Comparison of ENCODE assay signal across 19 cellular contexts in the genomic region with DNA sequence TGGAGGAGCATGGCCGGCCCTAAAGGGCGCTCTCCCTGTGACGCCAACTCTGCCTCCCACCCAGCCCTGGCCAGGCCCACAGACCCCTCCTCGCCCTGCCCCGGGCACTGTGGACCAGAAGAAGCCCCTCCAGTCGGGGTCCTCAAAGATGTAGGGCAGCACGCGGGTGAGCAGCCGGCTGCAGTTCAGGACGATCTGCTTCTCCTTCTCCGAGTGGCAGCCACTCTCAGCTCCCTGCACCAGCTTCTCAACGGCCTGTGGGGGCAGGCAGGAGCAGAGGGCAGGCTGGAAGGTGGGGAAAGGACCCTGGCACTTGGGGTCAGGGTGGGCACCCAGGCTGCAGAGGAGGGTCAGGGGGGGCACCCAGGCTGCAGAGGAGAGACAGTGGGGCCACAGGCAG. TPM values are rescaled to one million over a fixed set of nuclear protein-coding genes. Genes with fewer than 3 reads are reported as not detected.
DNase-seq lines count a peak whose midpoint lies in the region; ATAC-seq, FAIRE-seq and TF ChIP-seq lines count a peak whose summit lies in the region.
"Had no signal": no experiment of that assay in that cellular context is flagged by ENCODE, and none has a peak within 500 bp of the region (broad histone marks: within the 10 kb centered on the region; RNA-seq: fewer than 3 reads in every experiment).

No MANE protein-coding gene starts in this region.

- no peak overlapping the region for H3K9ac ChIP-seq in HepG2 (ENCODE audit: insufficient read depth, low read depth, low read length)
- H3K9ac ChIP-seq in PC-3 (ENCODE audit: low read length): no peak overlapping the region

- H3K27me3 ChIP-seq in HepG2 (ENCODE audit: control insufficient read depth in 1 of 2, insufficient read depth in 2 of 2, low read length in 2 of 2): no peaks in the 10 kb centered on the region; a peak in 2 of 5 replicates
- no peaks in the 10 kb centered on the region for H3K27me3 ChIP-seq in right lobe of liver
- H3K27me3 ChIP-seq in PC-3 (ENCODE audit: low read length): no peaks in the 10 kb centered on the region
- no peaks in the 10 kb centered on the region for H3K27me3 ChIP-seq in ascending aorta
- H3K27me3 ChIP-seq: right atrium auricular region had no signal

- H3K9me3 ChIP-seq in HepG2 (ENCODE audit: low read length) (no peaks in the 10 kb centered on the region), right lobe of liver (no peaks in the 10 kb centered on the region), PC-3 (ENCODE audit: low read length) (no peaks in the 10 kb centered on the region), ascending aorta (no peaks in the 10 kb centered on the region)
- H3K9me3 ChIP-seq: esophagus squamous epithelium, neutrophil, right atrium auricular region had no signal

- H3K36me3 ChIP-seq in HepG2 (replicated peaks in 1 of 2; ENCODE audit: control insufficient read depth in 1 of 2, insufficient read depth in 2 of 2, low read length in 2 of 2) (no peaks in the 10 kb centered on the region), right lobe of liver (no peaks in the 10 kb centered on the region), PC-3 (ENCODE audit: low read depth, low read length) (no peaks in the 10 kb centered on the region), ascending aorta (no peaks in the 10 kb centered on the region)
- H3K36me3 ChIP-seq: esophagus squamous epithelium, neutrophil, right atrium auricular region had no signal

- POLR2A ChIA-PET in HepG2 (lab: Yijun Ruan, JAX): interaction anchor here (1.0 to 5.2 kb wide), 3 partner anchors 48 to 61 kb away, joined by 3 to 94 read pairs (median 3); partner anchors contain the start of gene MRPL58
- POLR2A ChIA-PET in PC-3 (lab: Charles Lee; ENCODE audit: unreplicated experiment): interaction anchor here (0.6 kb wide), 2 partner anchors 100 to 426 kb away, joined by 3 to 6 read pairs; no protein-coding TSS in a partner anchor

- in situ Hi-C loops in HepG2 (cut with HindIII; ENCODE audit: extremely low pct_ligation_motif_present, low pct_unique_long_range_greater_than_20kb): loop anchor here (5.0 to 10.0 kb wide), 2 partner anchors 44 to 451 kb away; no protein-coding TSS in a partner anchor

- H3K27ac ChIP-seq in HepG2 (ENCODE audit: extremely low read length, insufficient read depth, low read length) (no peak overlapping the region), right lobe of liver (no peak overlapping the region), PC-3 (ENCODE audit: low read length) (no peak overlapping the region), ascending aorta (no peak overlapping the region)
- H3K27ac ChIP-seq: esophagus squamous epithelium, neutrophil, right atrium auricular region had no signal

- no peaks in the 10 kb centered on the region for H3K79me2 ChIP-seq in HepG2 (ENCODE audit: insufficient read depth, low read length)
- H3K79me2 ChIP-seq in PC-3 (ENCODE audit: low read length): no peaks in the 10 kb centered on the region

- ATAC-seq in HepG2: peak; percentile 57
- ATAC-seq in right lobe of liver: no peak
- no peak for ATAC-seq in PC-3
- no peak for ATAC-seq in HG03045 (IDR thresholded peaks at IDR 0.05; ENCODE audit: unreplicated experiment)

- TF ChIP-seq RAD21 in HepG2 (CRISPR knock-in tag; IDR thresholded peaks at IDR 0.05): peak; percentile 20; the same call in 1 of the 2 replicates

- peaks cover 11% of the 10 kb centered on the region for H3K4me1 ChIP-seq in HepG2 (ENCODE audit: insufficient read depth, low read length)
- H3K4me1 ChIP-seq in right lobe of liver: no peaks in the 10 kb centered on the region
- peaks cover 10% of the 10 kb centered on the region for H3K4me1 ChIP-seq in PC-3 (ENCODE audit: insufficient read depth, low read length)
- no peaks in the 10 kb centered on the region for H3K4me1 ChIP-seq in ascending aorta
- H3K4me1 ChIP-seq: right atrium auricular region had no signal

- no peak for DNase-seq in HepG2 (ENCODE audit: low spot score)
- DNase-seq in right lobe of liver: no peak
- no peak for DNase-seq in PC-3
- DNase-seq in ecto neural progenitor cell (ENCODE audit: low spot score): peak; percentile 58
- no peak for DNase-seq in ascending aorta (ENCODE audit: low spot score in 2 of 2)
- DNase-seq in lower leg skin (ENCODE audit: low spot score in 2 of 2): no peak
- DNase-seq in medulla oblongata (ENCODE audit: extremely low spot score): no peak
- DNase-seq: activated CD4-positive, alpha-beta T cell treated with anti-CD3 and anti-CD28 coated beads for 48 hours; activated CD8-positive, alpha-beta memory T cell treated with anti-CD3 and anti-CD28 coated beads, Interleukin-2, amount 50 U/mL, for 48 hours; activated naive CD4-positive, alpha-beta T cell treated with anti-CD3 and anti-CD28 coated beads, Interleukin-2, amount 10 ng/mL, durations not matched to agents 7 days and 5 days; esophagus squamous epithelium; GF-D8; kidney; midbrain; NCI-H1417; Right ventricle myocardium superior had no signal

- TF ChIP-seq EP300 in HepG2 (IDR thresholded peaks at IDR 0.05; ENCODE audit: low read depth in 2 of 2, low read length in 2 of 2) (no peak), HepG2 (CRISPR knock-in tag; IDR thresholded peaks at IDR 0.05; ENCODE audit: borderline replicate concordance) (no peak)

- CTCF ChIA-PET in HepG2 (lab: Yijun Ruan, JAX; ENCODE audit: low intra/inter-chr PET ratio, low total read pairs): no interaction called here
- CTCF ChIA-PET in PC-3 (lab: Charles Lee): interaction anchor here (0.6 to 1.1 kb wide), 2 partner anchors 24 to 48 kb away, joined by 3 to 4 read pairs; partner anchors contain the start of gene CDR2L

- H3F3A ChIP-seq in PC-3 (ENCODE audit: low read length, unreplicated experiment): no peaks in the 10 kb centered on the region

- no peak overlapping the region; a peak in 1 of 6 replicates for H3K4me3 ChIP-seq in HepG2 (replicated peaks in 1 of 3; ENCODE audit: insufficient read depth in 1 of 3, low read depth in 2 of 3, low read length in 3 of 3)
- no peak overlapping the region for H3K4me3 ChIP-seq in right lobe of liver
- H3K4me3 ChIP-seq in PC-3 (ENCODE audit: low read length): no peak overlapping the region
- no peak overlapping the region for H3K4me3 ChIP-seq in ascending aorta
- H3K4me3 ChIP-seq in lower leg skin (ENCODE audit: low read depth, poor library complexity, severe bottlenecking): no peak overlapping the region
- H3K4me3 ChIP-seq: esophagus squamous epithelium, right atrium auricular region had no signal

- H4K20me1 ChIP-seq in HepG2 (ENCODE audit: insufficient read depth, low read length): no peaks in the 10 kb centered on the region
- no peaks in the 10 kb centered on the region for H4K20me1 ChIP-seq in PC-3 (ENCODE audit: low read length)

- 30% methylated on average over 6 of the region's 12 CpGs for WGBS in HepG2 (ENCODE audit: low lambda C conversion rate)
- no CpG with 5 or more reads among the region's 12 CpGs for WGBS in right lobe of liver (ENCODE audit: insufficient coverage, low coverage, low lambda C conversion rate, missing lambda C conversion rate)
- 70 to 71% methylated on average over 7 to 12 of the region's 12 CpGs for WGBS in lower leg skin, 2 donors

- TF ChIP-seq CTCF in HepG2 (CRISPR knock-in tag; IDR thresholded peaks at IDR 0.05): peak; percentile 46
- TF ChIP-seq CTCF in right lobe of liver (IDR thresholded peaks at IDR 0.05): no peak
- TF ChIP-seq CTCF in PC-3 (conservative IDR thresholded peaks at IDR 0.05; ENCODE audit: low read depth, low read length): peak; percentile 29; the same call in 1 of the 2 replicates
- no peak for TF ChIP-seq CTCF in ascending aorta (IDR thresholded peaks at IDR 0.05)
- no peak for TF ChIP-seq CTCF in lower leg skin (IDR thresholded peaks at IDR 0.05)

- no peak for FAIRE-seq in HepG2 (lab: Jason Lieb, UNC)
- FAIRE-seq: kidney had no signal

- no peak overlapping the region for H3K4me2 ChIP-seq in HepG2 (ENCODE audit: low read depth, low read length)
- no peak overlapping the region for H3K4me2 ChIP-seq in PC-3 (ENCODE audit: low read length)

- H3K9me2 ChIP-seq in PC-3 (replicated peaks; ENCODE audit: low read length): no peaks in the 10 kb centered on the region

- BruUV-seq in HepG2 (replicated peaks; lab: Mats Ljungman, UMichigan) (no TSS peak), PC-3 (replicated peaks; lab: Mats Ljungman, UMichigan) (no TSS peak)

- TF ChIP-seq POLR2A in HepG2 (IDR thresholded peaks at IDR 0.05; ENCODE audit: insufficient read depth in 1 of 2, low read depth in 2 of 2, low read length in 2 of 2): no peak
- no peak for TF ChIP-seq POLR2A in right lobe of liver (IDR thresholded peaks at IDR 0.05)
- no peak for TF ChIP-seq POLR2A in lower leg skin (IDR thresholded peaks at IDR 0.05)

- intact Hi-C loops in HepG2 (cut with micrococcal nuclease; ENCODE audit: unreplicated experiment) (loop anchor here (5.0 kb wide), 1 partner anchor 171 kb away; no protein-coding TSS in a partner anchor), right lobe of liver (cut with DNase I) (no loop called here), PC-3 (cut with micrococcal nuclease) (loop anchor here (5.0 kb wide), 1 partner anchor 239 kb away; no protein-coding TSS in a partner anchor), ascending aorta (cut with DNase I) (loop anchor here (5.0 kb wide), 1 partner anchor 144 kb away; the partner anchor contains the start of gene ARMC7), lower leg skin (cut with DNase I; ENCODE audit: low total_unique reads) (loop anchor here (10.0 kb wide), 1 partner anchor 231 kb away; no protein-coding TSS in a partner anchor)

- H2AFZ ChIP-seq in HepG2 (ENCODE audit: low read length) (no peak overlapping the region), PC-3 (ENCODE audit: low read length) (no peak overlapping the region)

RNA-seq across cellular contexts. Expression of gene HID1, which starts 8.9 kb away (rescaled TPM):
- total RNA-seq in HepG2 (2016; rRNA removed; fragmentation: Illumina TruSeq; extraction: Trizol): 1.7 and 2.1 TPM in 2 replicates
- total RNA-seq in HepG2 (2016; cell fraction: cytosol; rRNA removed; fragmentation: Illumina TruSeq; extraction: Trizol; ENCODE audit: low read depth): 0.53 TPM in 1 of 2 replicates, not detected in the other
- total RNA-seq in HepG2 (2016; cell fraction: insoluble cytoplasmic fraction; rRNA removed; fragmentation: Illumina TruSeq; extraction: Trizol): 1.7 and 2.0 TPM in 2 replicates
- 0.48 and 1.1 TPM in 2 replicates for total RNA-seq in HepG2 (2016; cell fraction: membrane; rRNA removed; fragmentation: Illumina TruSeq; extraction: Trizol)
- total RNA-seq in HepG2 (2016; cell fraction: nucleus; rRNA removed; fragmentation: Illumina TruSeq; extraction: Trizol): 1.4 and 3.5 TPM in 2 replicates
- 10.6 and 17.1 TPM in 2 replicates for polyA plus RNA-seq in HepG2 (2011; rRNA removed)
- polyA plus RNA-seq in HepG2 (2011; cell fraction: cytosol; rRNA removed): 3.8 and 4.4 TPM in 2 replicates
- polyA plus RNA-seq in HepG2 (2011; cell fraction: nucleus; rRNA removed): 65.2 and 76.6 TPM in 2 replicates
- 6.0 and 18.4 TPM in 2 replicates for polyA plus RNA-seq in HepG2 (2012)
- 0.52 and 0.83 TPM in 2 replicates for polyA plus RNA-seq in HepG2 (2016; cell fraction: cytosol; fragmentation: Illumina TruSeq; extraction: Trizol; ENCODE audit: low read depth)
- 2.4 and 3.5 TPM in 2 replicates for polyA plus RNA-seq in HepG2 (2016; cell fraction: insoluble cytoplasmic fraction; fragmentation: Illumina TruSeq; extraction: Trizol; ENCODE audit: low read depth)
- 1.6 and 1.8 TPM in 2 replicates for polyA plus RNA-seq in HepG2 (2016; cell fraction: membrane; fragmentation: Illumina TruSeq; extraction: Trizol; ENCODE audit: low read depth)
- polyA plus RNA-seq in HepG2 (2016; cell fraction: nucleus; fragmentation: Illumina TruSeq; extraction: Trizol; ENCODE audit: insufficient read depth, low read depth): 6.5 and 7.2 TPM in 2 replicates
- polyA minus RNA-seq in HepG2 (2011; rRNA and poly(A)+ RNA removed; ENCODE audit: low replicate concordance): 0.19 and 15.2 TPM in 2 replicates
- polyA minus RNA-seq in HepG2 (2011; cell fraction: cytosol; rRNA and poly(A)+ RNA removed): 2.5 and 3.1 TPM in 2 replicates
- polyA minus RNA-seq in HepG2 (2011; cell fraction: nucleus; rRNA and poly(A)+ RNA removed): 8.4 and 9.3 TPM in 2 replicates
- 1 to 10 TPM; 3.5 to 6.6 (median 4.5) TPM for total RNA-seq in right lobe of liver
- 40.6 and 51.0 TPM in 2 replicates for total RNA-seq in PC-3 (2014; rRNA removed)
- total RNA-seq in ascending aorta: 103 TPM
- total RNA-seq in lower leg skin: 10 to 100 TPM in 1 of 4 donors, 1 to 10 TPM in 3; 2.9 to 11.6 (median 6.2) TPM

RNA-seq across cellular contexts. Expression of gene CDR2L, which starts 23.8 kb away (rescaled TPM):
- total RNA-seq in HepG2 (2016; rRNA removed; fragmentation: Illumina TruSeq; extraction: Trizol) (1.9 and 2.1 TPM in 2 replicates), right lobe of liver (1 to 10 TPM in 4 of 6 experiments, under 1 TPM in 2; 0.64 to 2.3 (median 1.4) TPM), PC-3 (2014; rRNA removed) (35.8 and 50.9 TPM in 2 replicates), ascending aorta (54.7 TPM), lower leg skin (1 to 10 TPM; 4.5 to 9.8 (median 5.3) TPM)
- total RNA-seq in HepG2 (2016; cell fraction: cytosol; rRNA removed; fragmentation: Illumina TruSeq; extraction: Trizol; ENCODE audit: low read depth): 0.62 and 0.81 TPM in 2 replicates
- total RNA-seq in HepG2 (2016; cell fraction: insoluble cytoplasmic fraction; rRNA removed; fragmentation: Illumina TruSeq; extraction: Trizol): 1.8 and 2.1 TPM in 2 replicates
- 2.5 and 2.7 TPM in 2 replicates for total RNA-seq in HepG2 (2016; cell fraction: membrane; rRNA removed; fragmentation: Illumina TruSeq; extraction: Trizol)
- total RNA-seq in HepG2 (2016; cell fraction: nucleus; rRNA removed; fragmentation: Illumina TruSeq; extraction: Trizol): 1.7 TPM in 2 replicates
- polyA plus RNA-seq in HepG2 (2011; rRNA removed): 1.9 and 2.1 TPM in 2 replicates
- 1.3 and 2.5 TPM in 2 replicates for polyA plus RNA-seq in HepG2 (2011; cell fraction: cytosol; rRNA removed)
- polyA plus RNA-seq in HepG2 (2011; cell fraction: nucleus; rRNA removed): 3.2 and 3.4 TPM in 2 replicates
- 0.63 and 2.1 TPM in 2 replicates for polyA plus RNA-seq in HepG2 (2012)
- polyA plus RNA-seq in HepG2 (2016; cell fraction: cytosol; fragmentation: Illumina TruSeq; extraction: Trizol; ENCODE audit: low read depth): 0.72 and 1.0 TPM in 2 replicates
- polyA plus RNA-seq in HepG2 (2016; cell fraction: insoluble cytoplasmic fraction; fragmentation: Illumina TruSeq; extraction: Trizol; ENCODE audit: low read depth): 2.8 and 3.4 TPM in 2 replicates
- 2.1 and 2.5 TPM in 2 replicates for polyA plus RNA-seq in HepG2 (2016; cell fraction: membrane; fragmentation: Illumina TruSeq; extraction: Trizol; ENCODE audit: low read depth)
- polyA plus RNA-seq in HepG2 (2016; cell fraction: nucleus; fragmentation: Illumina TruSeq; extraction: Trizol; ENCODE audit: insufficient read depth, low read depth): 3.0 and 3.9 TPM in 2 replicates
- 3.6 and 20.5 TPM in 2 replicates for polyA minus RNA-seq in HepG2 (2011; rRNA and poly(A)+ RNA removed; ENCODE audit: low replicate concordance)
- 1.3 and 2.9 TPM in 2 replicates for polyA minus RNA-seq in HepG2 (2011; cell fraction: cytosol; rRNA and poly(A)+ RNA removed)
- polyA minus RNA-seq in HepG2 (2011; cell fraction: nucleus; rRNA and poly(A)+ RNA removed): 0.50 and 0.90 TPM in 2 replicates

RNA-seq across cellular contexts. Expression of gene OTOP3, which starts 28.0 kb away (rescaled TPM):
- total RNA-seq in HepG2 (2016; rRNA removed; fragmentation: Illumina TruSeq; extraction: Trizol): not detected in 2 replicates
- not detected in 2 replicates for total RNA-seq in HepG2 (2016; cell fraction: cytosol; rRNA removed; fragmentation: Illumina TruSeq; extraction: Trizol; ENCODE audit: low read depth)
- not detected in 2 replicates for total RNA-seq in HepG2 (2016; cell fraction: insoluble cytoplasmic fraction; rRNA removed; fragmentation: Illumina TruSeq; extraction: Trizol)
- not detected in 2 replicates for total RNA-seq in HepG2 (2016; cell fraction: membrane; rRNA removed; fragmentation: Illumina TruSeq; extraction: Trizol)
- not detected in 2 replicates for total RNA-seq in HepG2 (2016; cell fraction: nucleus; rRNA removed; fragmentation: Illumina TruSeq; extraction: Trizol)
- not detected in 2 replicates for polyA plus RNA-seq in HepG2 (2011; rRNA removed)
- polyA plus RNA-seq in HepG2 (2011; cell fraction: cytosol; rRNA removed): not detected in 2 replicates
- not detected in 2 replicates for polyA plus RNA-seq in HepG2 (2011; cell fraction: nucleus; rRNA removed)
- polyA plus RNA-seq in HepG2 (2012): not detected in 2 replicates
- not detected in 2 replicates for polyA plus RNA-seq in HepG2 (2016; cell fraction: cytosol; fragmentation: Illumina TruSeq; extraction: Trizol; ENCODE audit: low read depth)
- not detected in 2 replicates for polyA plus RNA-seq in HepG2 (2016; cell fraction: insoluble cytoplasmic fraction; fragmentation: Illumina TruSeq; extraction: Trizol; ENCODE audit: low read depth)
- not detected in 2 replicates for polyA plus RNA-seq in HepG2 (2016; cell fraction: membrane; fragmentation: Illumina TruSeq; extraction: Trizol; ENCODE audit: low read depth)
- not detected in 2 replicates for polyA plus RNA-seq in HepG2 (2016; cell fraction: nucleus; fragmentation: Illumina TruSeq; extraction: Trizol; ENCODE audit: insufficient read depth, low read depth)
- not detected in 2 replicates for polyA minus RNA-seq in HepG2 (2011; rRNA and poly(A)+ RNA removed; ENCODE audit: low replicate concordance)
- not detected in 2 replicates for polyA minus RNA-seq in HepG2 (2011; cell fraction: cytosol; rRNA and poly(A)+ RNA removed)
- polyA minus RNA-seq in HepG2 (2011; cell fraction: nucleus; rRNA and poly(A)+ RNA removed): not detected in 2 replicates
- not detected for total RNA-seq in right lobe of liver
- total RNA-seq in PC-3 (2014; rRNA removed): not detected in 2 replicates
- total RNA-seq in ascending aorta: not detected
- total RNA-seq in lower leg skin: 1 to 10 TPM in 2 of 4 donors, under 1 TPM in 1, not detected in 1; 0.64 to 2.3 (median 1.1) TPM
- total RNA-seq: kidney, right atrium auricular region, Right ventricle myocardium superior had no signal

RNA-seq across cellular contexts. Expression of gene OTOP2, which starts 39.6 kb away (rescaled TPM):
- total RNA-seq in HepG2 (2016; rRNA removed; fragmentation: Illumina TruSeq; extraction: Trizol) (not detected in 2 replicates), right lobe of liver (not detected), PC-3 (2014; rRNA removed) (not detected in 2 replicates), ascending aorta (not detected), lower leg skin (not detected)
- total RNA-seq in HepG2 (2016; cell fraction: cytosol; rRNA removed; fragmentation: Illumina TruSeq; extraction: Trizol; ENCODE audit: low read depth): not detected in 2 replicates
- not detected in 2 replicates for total RNA-seq in HepG2 (2016; cell fraction: insoluble cytoplasmic fraction; rRNA removed; fragmentation: Illumina TruSeq; extraction: Trizol)
- total RNA-seq in HepG2 (2016; cell fraction: membrane; rRNA removed; fragmentation: Illumina TruSeq; extraction: Trizol): not detected in 2 replicates
- total RNA-seq in HepG2 (2016; cell fraction: nucleus; rRNA removed; fragmentation: Illumina TruSeq; extraction: Trizol): not detected in 2 replicates
- not detected in 2 replicates for polyA plus RNA-seq in HepG2 (2011; rRNA removed)
- polyA plus RNA-seq in HepG2 (2011; cell fraction: cytosol; rRNA removed): not detected in 2 replicates
- polyA plus RNA-seq in HepG2 (2011; cell fraction: nucleus; rRNA removed): 0.06 TPM in 1 of 2 replicates, not detected in the other
- polyA plus RNA-seq in HepG2 (2012): not detected in 2 replicates
- polyA plus RNA-seq in HepG2 (2016; cell fraction: cytosol; fragmentation: Illumina TruSeq; extraction: Trizol; ENCODE audit: low read depth): not detected in 2 replicates
- polyA plus RNA-seq in HepG2 (2016; cell fraction: insoluble cytoplasmic fraction; fragmentation: Illumina TruSeq; extraction: Trizol; ENCODE audit: low read depth): not detected in 2 replicates
- not detected in 2 replicates for polyA plus RNA-seq in HepG2 (2016; cell fraction: membrane; fragmentation: Illumina TruSeq; extraction: Trizol; ENCODE audit: low read depth)
- polyA plus RNA-seq in HepG2 (2016; cell fraction: nucleus; fragmentation: Illumina TruSeq; extraction: Trizol; ENCODE audit: insufficient read depth, low read depth): not detected in 2 replicates
- not detected in 2 replicates for polyA minus RNA-seq in HepG2 (2011; rRNA and poly(A)+ RNA removed; ENCODE audit: low replicate concordance)
- polyA minus RNA-seq in HepG2 (2011; cell fraction: cytosol; rRNA and poly(A)+ RNA removed): not detected in 2 replicates
- polyA minus RNA-seq in HepG2 (2011; cell fraction: nucleus; rRNA and poly(A)+ RNA removed): not detected in 2 replicates
- total RNA-seq: kidney, right atrium auricular region, Right ventricle myocardium superior had no signal

RNA-seq across cellular contexts. Expression of gene USH1G, which starts 40.6 kb away (rescaled TPM):
- total RNA-seq in HepG2 (2016; rRNA removed; fragmentation: Illumina TruSeq; extraction: Trizol) (0.04 TPM in 1 of 2 replicates, not detected in the other), right lobe of liver (not detected), PC-3 (2014; rRNA removed) (0.04 TPM in 1 of 2 replicates, not detected in the other), ascending aorta (not detected), lower leg skin (1 to 10 TPM in 3 of 4 donors, under 1 TPM in 1; 0.67 to 2.6 (median 2.1) TPM)
- not detected in 2 replicates for total RNA-seq in HepG2 (2016; cell fraction: cytosol; rRNA removed; fragmentation: Illumina TruSeq; extraction: Trizol; ENCODE audit: low read depth)
- not detected in 2 replicates for total RNA-seq in HepG2 (2016; cell fraction: insoluble cytoplasmic fraction; rRNA removed; fragmentation: Illumina TruSeq; extraction: Trizol)
- total RNA-seq in HepG2 (2016; cell fraction: membrane; rRNA removed; fragmentation: Illumina TruSeq; extraction: Trizol): not detected in 2 replicates
- not detected in 2 replicates for total RNA-seq in HepG2 (2016; cell fraction: nucleus; rRNA removed; fragmentation: Illumina TruSeq; extraction: Trizol)
- polyA plus RNA-seq in HepG2 (2011; rRNA removed): not detected in 2 replicates
- 0.01 TPM in 1 of 2 replicates, not detected in the other for polyA plus RNA-seq in HepG2 (2011; cell fraction: cytosol; rRNA removed)
- polyA plus RNA-seq in HepG2 (2011; cell fraction: nucleus; rRNA removed): 0.03 and 0.08 TPM in 2 replicates
- not detected in 2 replicates for polyA plus RNA-seq in HepG2 (2012)
- polyA plus RNA-seq in HepG2 (2016; cell fraction: cytosol; fragmentation: Illumina TruSeq; extraction: Trizol; ENCODE audit: low read depth): not detected in 2 replicates
- not detected in 2 replicates for polyA plus RNA-seq in HepG2 (2016; cell fraction: insoluble cytoplasmic fraction; fragmentation: Illumina TruSeq; extraction: Trizol; ENCODE audit: low read depth)
- not detected in 2 replicates for polyA plus RNA-seq in HepG2 (2016; cell fraction: membrane; fragmentation: Illumina TruSeq; extraction: Trizol; ENCODE audit: low read depth)
- not detected in 2 replicates for polyA plus RNA-seq in HepG2 (2016; cell fraction: nucleus; fragmentation: Illumina TruSeq; extraction: Trizol; ENCODE audit: insufficient read depth, low read depth)
- 0.05 TPM in 1 of 2 replicates, not detected in the other for polyA minus RNA-seq in HepG2 (2011; rRNA and poly(A)+ RNA removed; ENCODE audit: low replicate concordance)
- polyA minus RNA-seq in HepG2 (2011; cell fraction: cytosol; rRNA and poly(A)+ RNA removed): not detected in 2 replicates
- 0.12 and 0.13 TPM in 2 replicates for polyA minus RNA-seq in HepG2 (2011; cell fraction: nucleus; rRNA and poly(A)+ RNA removed)
- total RNA-seq: Right ventricle myocardium superior had no signal

Comparison
In these comparisons a context has a peak if more than half of its experiments do, and no peak if none do; other contexts are left out.
1. CTCF ChIP-seq: peak in HepG2 (single experiment) and PC-3 (single experiment); none in right lobe of liver (0 of 4), ascending aorta (0 of 3) and lower leg skin (0 of 3).
2. intact Hi-C loops: an anchor here in HepG2 (5.0 kb wide), PC-3 (5.0 kb wide), ascending aorta (5.0 kb wide) and lower leg skin (10.0 kb wide); none called in right lobe of liver.